ENCODE assay signal across 10 cellular contexts in genomic region chr1:26318338-26319064, GRCh38. TPM values are rescaled to one million over a fixed set of nuclear protein-coding genes. Genes with fewer than 3 reads are reported as not detected.
DNase-seq lines count a peak whose midpoint lies in the region; ATAC-seq and TF ChIP-seq lines count a peak whose summit lies in the region.
"Had no signal": no experiment of that assay in that cellular context is flagged by ENCODE, and none has a peak within 500 bp of the region (broad histone marks: within the 10 kb centered on the region; RNA-seq: fewer than 3 reads in every experiment).

No MANE protein-coding gene starts in this region.

- H3K4me3 ChIP-seq in IMR-90 (ENCODE audit: insufficient read depth, low read depth, low read length), result no peak overlapping the region

- no peaks in the 10 kb centered on the region for H3K9me3 Mint-ChIP-seq in activated naive CD4-positive, alpha-beta T cell treated with anti-CD3 and anti-CD28 coated beads, Interleukin-2, amount 50 U/mL, for 24 hours
- no peaks in the 10 kb centered on the region for H3K9me3 Mint-ChIP-seq in nephron progenitor cell

- H3K79me1 ChIP-seq in IMR-90 (ENCODE audit: low read depth in 1 of 2, low read length in 2 of 2), result no peaks in the 10 kb centered on the region

- H2BK120ac ChIP-seq in IMR-90 (ENCODE audit: low read depth, low read length), result no peak overlapping the region

- no peak overlapping the region for H3K9ac ChIP-seq in IMR-90 (ENCODE audit: low read depth, low read length)

- no peak overlapping the region for H2BK20ac ChIP-seq in IMR-90 (ENCODE audit: low read depth, low read length)

- H3K27ac ChIP-seq in IMR-90 (ENCODE audit: insufficient read depth, low read length), result no peak overlapping the region

- no peak overlapping the region for H2BK15ac ChIP-seq in IMR-90 (ENCODE audit: low read depth, low read length)

- H3K27me3 ChIP-seq in IMR-90 (ENCODE audit: control insufficient read depth, insufficient read depth, low read length), result peaks cover 4% of the 10 kb centered on the region; the same call in 1 of the 2 replicates

- DNase-seq in CD1c-positive myeloid dendritic cell (ENCODE audit: extremely low spot score) (peak; percentile 92), IMR-90 (no peak), nephron progenitor cell (no peak), superior temporal gyrus (ENCODE audit: extremely low spot score) (no peak), dermis blood vessel endothelial cell (no peak), NCI-H128 (lab: John Stamatoyannopoulos, UW; ENCODE audit: unreplicated experiment) (no peak)

- H3K56ac ChIP-seq in IMR-90 (ENCODE audit: extremely low read depth, insufficient read depth, low read length), result no peak overlapping the region

- no TSS peak for BruUV-seq in IMR-90 (replicated peaks; lab: Mats Ljungman, UMichigan)

- H3K27me3 Mint-ChIP-seq in activated naive CD4-positive, alpha-beta T cell treated with anti-CD3 and anti-CD28 coated beads, Interleukin-2, amount 50 U/mL, for 24 hours, result no peaks in the 10 kb centered on the region
- H3K27me3 Mint-ChIP-seq in nephron progenitor cell (ENCODE audit: low read depth, poor library complexity), result peaks cover 6% of the 10 kb centered on the region

- no peaks in the 10 kb centered on the region for H3K9me1 ChIP-seq in IMR-90 (ENCODE audit: insufficient read depth, low read length)

- H3K9me3 ChIP-seq in IMR-90 (ENCODE audit: control insufficient read depth, insufficient read depth, low read length), result no peaks in the 10 kb centered on the region

- no peak overlapping the region for H3K18ac ChIP-seq in IMR-90 (ENCODE audit: low read depth, low read length)

- no peak overlapping the region for H4K5ac ChIP-seq in IMR-90 (ENCODE audit: low read depth, low read length)

- no peak for TF ChIP-seq CTCF in IMR-90 (conservative IDR thresholded peaks at IDR 0.05; ENCODE audit: low read depth, low read length)
- TF ChIP-seq CTCF in nephron progenitor cell (IDR thresholded peaks at IDR 0.05), result no peak

- intact Hi-C loops in IMR-90 (cut with micrococcal nuclease), result no loop called here

- 94% methylated on average over 6 of the region's 9 CpGs; no CpG with 5 or more reads in 1 of the 2 experiments for WGBS in IMR-90 (ENCODE audit: extremely low coverage in 2 of 2, insufficient read length in 1 of 2), 2 experiments

- peak overlapping the region; percentile 84 for H3K27ac Mint-ChIP-seq in activated naive CD4-positive, alpha-beta T cell treated with anti-CD3 and anti-CD28 coated beads, Interleukin-2, amount 50 U/mL, for 24 hours
- peak overlapping the region; percentile 89 for H3K27ac Mint-ChIP-seq in nephron progenitor cell

- no peak overlapping the region for H2AK9ac ChIP-seq in IMR-90 (replicated peaks; ENCODE audit: low read depth, low read length, poor library complexity)

- no peak overlapping the region for H3K14ac ChIP-seq in IMR-90 (replicated peaks; ENCODE audit: low read depth, low read length)

- no peak overlapping the region for H3K4ac ChIP-seq in IMR-90 (ENCODE audit: low read depth, low read length)

- H3K4me3 Mint-ChIP-seq in activated naive CD4-positive, alpha-beta T cell treated with anti-CD3 and anti-CD28 coated beads, Interleukin-2, amount 50 U/mL, for 24 hours, result peak overlapping the region; percentile 92
- H3K4me3 Mint-ChIP-seq in nephron progenitor cell, result no peak overlapping the region

- H3K4me2 ChIP-seq in IMR-90 (ENCODE audit: low read depth, low read length), result no peak overlapping the region

- POLR2A ChIA-PET in IMR-90 (lab: Charles Lee; ENCODE audit: unreplicated experiment), result no interaction called here

- no peak for TF ChIP-seq RAD21 in IMR-90 (IDR thresholded peaks at IDR 0.05; ENCODE audit: low read length)

- no peaks in the 10 kb centered on the region for H4K20me1 ChIP-seq in IMR-90 (ENCODE audit: insufficient read depth, low read length)

- H3K23ac ChIP-seq in IMR-90 (ENCODE audit: low read depth, low read length), result no peak overlapping the region

- no peak overlapping the region for H4K91ac ChIP-seq in IMR-90 (ENCODE audit: insufficient read depth, low read depth, low read length)

- H4K8ac ChIP-seq in IMR-90 (ENCODE audit: low read depth in 2 of 2, low read length in 2 of 2), result no peak overlapping the region

- H2AK5ac ChIP-seq in IMR-90 (ENCODE audit: low read depth, low read length), result peak overlapping the region; percentile 30; the same call in 1 of the 2 replicates

- no peaks in the 10 kb centered on the region for H3K36me3 ChIP-seq in IMR-90 (ENCODE audit: control insufficient read depth, insufficient read depth, low read length)

- TF ChIP-seq POLR2A in IMR-90 (IDR thresholded peaks at IDR 0.05; ENCODE audit: low read depth, low read length), result no peak

- in situ Hi-C loops in IMR-90 (cut with MboI; ENCODE audit: low sequenced_read_pairs), result no loop called here

- CTCF ChIA-PET in IMR-90 (lab: Yijun Ruan, JAX), result interaction anchor here (0.6 kb wide), 1 partner anchor 22 kb away, joined by 3 read pairs; no protein-coding TSS in a partner anchor

- no peak overlapping the region for H2BK5ac ChIP-seq in IMR-90 (ENCODE audit: low read depth, low read length, poor library complexity, severe bottlenecking)

- H2AFZ ChIP-seq in IMR-90 (replicated peaks; ENCODE audit: low read length, poor library complexity), result no peak overlapping the region

- peaks cover 6% of the 10 kb centered on the region for H3K36me3 Mint-ChIP-seq in activated naive CD4-positive, alpha-beta T cell treated with anti-CD3 and anti-CD28 coated beads, Interleukin-2, amount 50 U/mL, for 24 hours
- no peaks in the 10 kb centered on the region for H3K36me3 Mint-ChIP-seq in nephron progenitor cell (ENCODE audit: low read depth)

- H3K4me1 ChIP-seq in IMR-90 (ENCODE audit: control insufficient read depth, insufficient read depth, low read length), result peaks cover 5% of the 10 kb centered on the region

- ATAC-seq in IMR-90 (ENCODE audit: low read depth) (no peak), GM18868 (IDR thresholded peaks at IDR 0.05; ENCODE audit: unreplicated experiment) (no peak)

- peaks cover 83% of the 10 kb centered on the region for H3K4me1 Mint-ChIP-seq in activated naive CD4-positive, alpha-beta T cell treated with anti-CD3 and anti-CD28 coated beads, Interleukin-2, amount 50 U/mL, for 24 hours
- H3K4me1 Mint-ChIP-seq in nephron progenitor cell, result peaks cover 68% of the 10 kb centered on the region

- dilution Hi-C loops in IMR-90 (cut with HindIII; ENCODE audit: low sequenced_read_pairs, unreplicated experiment), result no loop called here

TF ChIP-seq in IMR-90, 13 proteins besides CTCF, POLR2A, EP300 and RAD21 (continues in another document):
- TF ChIP-seq SMC3 (IDR thresholded peaks at IDR 0.05; ENCODE audit: low read depth, low read length) (no peak), RFX5 (IDR thresholded peaks at IDR 0.05; ENCODE audit: low read depth, low read length) (no peak), CHD1 (IDR thresholded peaks at IDR 0.05; ENCODE audit: low read depth, low read length) (no peak), USF2 (IDR thresholded peaks at IDR 0.05; ENCODE audit: low read depth, low read length) (no peak), MXI1 (IDR thresholded peaks at IDR 0.05; ENCODE audit: borderline replicate concordance, low read depth, low read length) (no peak), RCOR1 (IDR thresholded peaks at IDR 0.05; ENCODE audit: insufficient replicate concordance, low read length) (no peak), FOS (IDR thresholded peaks at IDR 0.05; ENCODE audit: low read depth, low read length) (no peak), NFE2L2 (IDR thresholded peaks at IDR 0.05; ENCODE audit: low read depth, low read length) (no peak), CEBPB (IDR thresholded peaks at IDR 0.05; ENCODE audit: low read depth, low read length) (no peak), MAZ (IDR thresholded peaks at IDR 0.05; ENCODE audit: borderline replicate concordance, low read depth, low read length) (no peak), MAFK (IDR thresholded peaks at IDR 0.05; ENCODE audit: low read depth, low read length) (no peak)

RNA-seq across cellular contexts. Expression of gene CD52, which starts 0.7 kb away (rescaled TPM):
- total RNA-seq in IMR-90 (2012; rRNA removed) (not detected in 2 replicates), dermis blood vessel endothelial cell (not detected in 2 replicates)
- 1.3 and 1.6 TPM in 2 replicates for polyA plus RNA-seq in IMR-90 (2012; rRNA removed)
- polyA plus RNA-seq in IMR-90 (2012; cell fraction: cytosol; rRNA removed), result 0.30 TPM in 1 of 2 replicates, not detected in the other
- polyA plus RNA-seq in IMR-90 (2012; cell fraction: nucleus; rRNA removed; ENCODE audit: low replicate concordance), result 0.36 TPM in 1 of 2 replicates, not detected in the other
- total RNA-seq: astrocyte, RPMI7951 had no signal

RNA-seq across cellular contexts. Expression of gene UBXN11, which starts 12.1 kb away (rescaled TPM):
- total RNA-seq in IMR-90 (2012; rRNA removed) (3.6 and 5.2 TPM in 2 replicates), dermis blood vessel endothelial cell (2.3 and 3.6 TPM in 2 replicates)
- 17.0 and 18.4 TPM in 2 replicates for polyA plus RNA-seq in IMR-90 (2012; rRNA removed)
- polyA plus RNA-seq in IMR-90 (2012; cell fraction: cytosol; rRNA removed), result 10.1 and 13.9 TPM in 2 replicates
- polyA plus RNA-seq in IMR-90 (2012; cell fraction: nucleus; rRNA removed; ENCODE audit: low replicate concordance), result 151 and 169 TPM in 2 replicates

RNA-seq across cellular contexts. Expression of gene CRYBG2, which starts 35.4 kb away (rescaled TPM):
- not detected in 2 replicates for total RNA-seq in IMR-90 (2012; rRNA removed)
- polyA plus RNA-seq in IMR-90 (2012; rRNA removed), result not detected in 2 replicates
- 0.01 and 0.05 TPM in 2 replicates for polyA plus RNA-seq in IMR-90 (2012; cell fraction: cytosol; rRNA removed)
- 0.31 and 0.32 TPM in 2 replicates for polyA plus RNA-seq in IMR-90 (2012; cell fraction: nucleus; rRNA removed; ENCODE audit: low replicate concordance)
- 0.70 TPM in 1 of 2 replicates, not detected in the other for total RNA-seq in dermis blood vessel endothelial cell
- total RNA-seq: RPMI7951 had no signal

RNA-seq across cellular contexts. Expression of gene SH3BGRL3, which starts 38.6 kb away (rescaled TPM):
- 32.2 and 35.0 TPM in 2 replicates for total RNA-seq in IMR-90 (2012; rRNA removed)
- polyA plus RNA-seq in IMR-90 (2012; rRNA removed), result 483 and 565 TPM in 2 replicates
- polyA plus RNA-seq in IMR-90 (2012; cell fraction: cytosol; rRNA removed), result 551 and 581 TPM in 2 replicates
- polyA plus RNA-seq in IMR-90 (2012; cell fraction: nucleus; rRNA removed; ENCODE audit: low replicate concordance), result 124 and 136 TPM in 2 replicates
- total RNA-seq in dermis blood vessel endothelial cell, result 10.4 and 23.8 TPM in 2 replicates

RNA-seq across cellular contexts. Expression of gene ZNF683, which starts 54.0 kb away (rescaled TPM):
- total RNA-seq in IMR-90 (2012; rRNA removed) (not detected in 2 replicates), dermis blood vessel endothelial cell (not detected in 2 replicates)
- polyA plus RNA-seq in IMR-90 (2012; rRNA removed), result not detected in 2 replicates
- polyA plus RNA-seq in IMR-90 (2012; cell fraction: cytosol; rRNA removed), result not detected in 2 replicates
- not detected in 2 replicates for polyA plus RNA-seq in IMR-90 (2012; cell fraction: nucleus; rRNA removed; ENCODE audit: low replicate concordance)
- total RNA-seq: astrocyte, RPMI7951 had no signal
